18 cellular contexts compared by ENCODE assay signal in genomic region chr10:127937069-127937468, GRCh38. TPM values are rescaled to one million over a fixed set of nuclear protein-coding genes. Genes with fewer than 3 reads are reported as not detected.
DNase-seq lines count a peak whose midpoint lies in the region; FAIRE-seq and TF ChIP-seq lines count a peak whose summit lies in the region.
"Had no signal": no experiment of that assay in that cellular context is flagged by ENCODE, and none has a peak within 500 bp of the region (broad histone marks: within the 10 kb centered on the region; RNA-seq: fewer than 3 reads in every experiment).

No MANE protein-coding gene starts in this region.

- no peak for TF ChIP-seq CTCF in PC-9 (conservative IDR thresholded peaks at IDR 0.05)
- TF ChIP-seq CTCF in bronchial epithelial cell (IDR thresholded peaks at IDR 0.05; ENCODE audit: insufficient read depth, low read length, severe bottlenecking), result no peak
- no peak for TF ChIP-seq CTCF in nephron progenitor cell (IDR thresholded peaks at IDR 0.05)
- no peak for TF ChIP-seq CTCF in esophagus muscularis mucosa (IDR thresholded peaks at IDR 0.05)
- TF ChIP-seq CTCF in ovary (IDR thresholded peaks at IDR 0.05), result no peak

- H3K9me2 ChIP-seq in PC-9 (ENCODE audit: insufficient read depth), result no peaks in the 10 kb centered on the region

- H3K9me3 Mint-ChIP-seq in nephron progenitor cell, result peaks cover 6% of the 10 kb centered on the region
- H3K9me3 Mint-ChIP-seq: CD8-positive, alpha-beta memory T cell had no signal

- no peak for TF ChIP-seq EP300 in esophagus muscularis mucosa (IDR thresholded peaks at IDR 0.05)
- no peak for TF ChIP-seq EP300 in ovary (IDR thresholded peaks at IDR 0.05)

- H3K27ac ChIP-seq in PC-9 (peak overlapping the region; percentile 47; the same call in 1 of the 2 replicates), layer of hippocampus (ENCODE audit: low read depth, low read length) (peak overlapping the region; percentile 44), esophagus muscularis mucosa (replicated peaks in 1 of 4) (no peak overlapping the region), ovary (no peak overlapping the region)
- H3K27ac ChIP-seq: BLaER1 had no signal

- no peaks in the 10 kb centered on the region for H3K79me2 ChIP-seq in PC-9 (ENCODE audit: low read depth)

- H3K27me3 ChIP-seq in PC-9 (ENCODE audit: insufficient read depth, low read depth) (no peaks in the 10 kb centered on the region), bronchial epithelial cell (ENCODE audit: control insufficient read depth, insufficient read depth, low read length) (peaks cover 1% of the 10 kb centered on the region), layer of hippocampus (ENCODE audit: control insufficient read depth, insufficient read depth, low read length) (no peaks in the 10 kb centered on the region), esophagus muscularis mucosa (peaks cover 0 to 21% (median 0%) of the 10 kb centered on the region in 4 donors), ovary (no peaks in the 10 kb centered on the region)
- H3K27me3 ChIP-seq: BLaER1 had no signal

- H3K4me3 Mint-ChIP-seq in nephron progenitor cell, result no peak overlapping the region
- H3K4me3 Mint-ChIP-seq: CD8-positive, alpha-beta memory T cell; HFFc6 had no signal

- no peak for TF ChIP-seq POLR2A in esophagus muscularis mucosa (IDR thresholded peaks at IDR 0.05; ENCODE audit: low read depth)
- TF ChIP-seq POLR2A in ovary (IDR thresholded peaks at IDR 0.05), result no peak

- no peaks in the 10 kb centered on the region; the same call in 1 of the 2 replicates for H3F3A ChIP-seq in PC-9 (ENCODE audit: insufficient read depth, low read depth)

- no peaks in the 10 kb centered on the region for H4K20me1 ChIP-seq in PC-9 (ENCODE audit: insufficient read depth)
- H4K20me1 ChIP-seq: BLaER1 had no signal

- peak in 1 of 2 experiments; percentile 70 for DNase-seq in PC-9
- DNase-seq in bronchial epithelial cell (ENCODE audit: low read depth), result peak; percentile 61
- DNase-seq in nephron progenitor cell, result no peak
- DNase-seq in esophagus muscularis mucosa (ENCODE audit: extremely low spot score), result no peak
- DNase-seq in activated CD4-positive, CD25-positive, alpha-beta regulatory T cell treated with anti-CD3 and anti-CD28 coated beads, Interleukin-2, amount 50 U/mL, for 72 hours, result no peak
- DNase-seq in ovary, result no peak
- DNase-seq: CD8-positive, alpha-beta memory T cell; DND-41; GDM1; HFFc6; KG1; NCI-H1417; NCI-H2029; NCI-H510A; NCI-H82 had no signal

- H3K4me2 ChIP-seq in PC-9, result no peak overlapping the region
- H3K4me2 ChIP-seq: BLaER1 had no signal

- CTCF ChIA-PET in PC-9 (lab: Charles Lee), result no interaction called here

- H3K9me3 ChIP-seq in PC-9 (ENCODE audit: insufficient read depth, low read depth) (no peaks in the 10 kb centered on the region), esophagus muscularis mucosa (peaks cover 0 to 7% (median 3%) of the 10 kb centered on the region in 4 donors), ovary (no peaks in the 10 kb centered on the region)
- H3K9me3 ChIP-seq: BLaER1 had no signal

- no peak overlapping the region for H3K27ac Mint-ChIP-seq in nephron progenitor cell
- H3K27ac Mint-ChIP-seq: CD8-positive, alpha-beta memory T cell; HFFc6 had no signal

- no peak for FAIRE-seq in bronchial epithelial cell (lab: Jason Lieb, UNC)
- FAIRE-seq: RCC 7860 had no signal

- intact Hi-C loops in PC-9 (cut with micrococcal nuclease; ENCODE audit: unreplicated experiment) (loop anchor here (2.0 kb wide), 1 partner anchor 14 kb away; no protein-coding TSS in a partner anchor), esophagus muscularis mucosa (cut with DNase I) (no loop called here), ovary (cut with DNase I) (no loop called here)

- no TSS peak for BruUV-seq in PC-9 (replicated peaks; lab: Mats Ljungman, UMichigan)

- peaks cover 27% of the 10 kb centered on the region for H3K27me3 Mint-ChIP-seq in nephron progenitor cell (ENCODE audit: low read depth, poor library complexity)

- no peaks in the 10 kb centered on the region for H3K36me3 Mint-ChIP-seq in nephron progenitor cell (ENCODE audit: low read depth)
- H3K36me3 Mint-ChIP-seq: CD8-positive, alpha-beta memory T cell had no signal

- H3K4me1 ChIP-seq in PC-9 (replicated peaks; ENCODE audit: insufficient read depth) (peaks cover 11% of the 10 kb centered on the region), esophagus muscularis mucosa (no peaks in the 10 kb centered on the region), ovary (ENCODE audit: insufficient read depth) (no peaks in the 10 kb centered on the region)
- H3K4me1 ChIP-seq: BLaER1 had no signal

- POLR2A ChIA-PET in PC-9 (lab: Charles Lee; ENCODE audit: unreplicated experiment), result no interaction called here

- H2AFZ ChIP-seq in PC-9, result no peak overlapping the region

- no peak overlapping the region for H3K4me3 ChIP-seq in PC-9
- no peak overlapping the region for H3K4me3 ChIP-seq in bronchial epithelial cell (ENCODE audit: low read depth, low read length)
- no peak overlapping the region for H3K4me3 ChIP-seq in esophagus muscularis mucosa
- no peak overlapping the region for H3K4me3 ChIP-seq in ovary
- H3K4me3 ChIP-seq: BLaER1 had no signal

- H3K36me3 ChIP-seq in PC-9 (ENCODE audit: low read depth), result no peaks in the 10 kb centered on the region
- no peaks in the 10 kb centered on the region for H3K36me3 ChIP-seq in bronchial epithelial cell (ENCODE audit: control insufficient read depth, insufficient read depth, low read length)
- peaks cover 0 to 4% (median 0%) of the 10 kb centered on the region in 4 donors for H3K36me3 ChIP-seq in esophagus muscularis mucosa
- no peaks in the 10 kb centered on the region for H3K36me3 ChIP-seq in ovary
- H3K36me3 ChIP-seq: BLaER1 had no signal

- no peaks in the 10 kb centered on the region for H3K4me1 Mint-ChIP-seq in nephron progenitor cell
- H3K4me1 Mint-ChIP-seq: CD8-positive, alpha-beta memory T cell had no signal

RNA-seq across cellular contexts. Expression of gene PTPRE, which starts 30.2 kb away (rescaled TPM):
- total RNA-seq in PC-9 (2021) (7.9 TPM in 2 replicates), bronchial epithelial cell (5.9 and 7.9 TPM in 2 replicates), esophagus muscularis mucosa (10 to 100 TPM in 2 of 4 donors, 1 to 10 TPM in 2; 8.7 to 22.4 (median 13.3) TPM), ovary (10 to 100 TPM in 2 of 7 donors, 1 to 10 TPM in 5; 4.1 to 15.5 (median 7.4) TPM)
- 1 to 10 TPM; 2.1 to 6.9 TPM for polyA plus RNA-seq in ovary

RNA-seq across cellular contexts. Expression of gene CLRN3, which starts 44.3 kb away (rescaled TPM):
- not detected in 2 replicates for total RNA-seq in PC-9 (2021)
- total RNA-seq in bronchial epithelial cell, result not detected in 2 replicates
- not detected for total RNA-seq in esophagus muscularis mucosa
- total RNA-seq in ovary, result under 1 TPM in 1 of 7 donors, not detected in 6; 0.24 TPM
- not detected for polyA plus RNA-seq in ovary
- total RNA-seq: CD8-positive, alpha-beta memory T cell; HFFc6 had no signal
- polyA plus RNA-seq: CD8-positive, alpha-beta memory T cell had no signal

Comparison
In these comparisons a context has a peak if more than half of its experiments do, and no peak if none do; other contexts are left out.
1. H3K27ac ChIP-seq: peak in PC-9 (single experiment) and layer of hippocampus (single experiment); none in esophagus muscularis mucosa (0 of 4) and ovary (0 of 2).